Comparison of ENCODE assay signal across 22 cellular contexts in the genomic region with DNA sequence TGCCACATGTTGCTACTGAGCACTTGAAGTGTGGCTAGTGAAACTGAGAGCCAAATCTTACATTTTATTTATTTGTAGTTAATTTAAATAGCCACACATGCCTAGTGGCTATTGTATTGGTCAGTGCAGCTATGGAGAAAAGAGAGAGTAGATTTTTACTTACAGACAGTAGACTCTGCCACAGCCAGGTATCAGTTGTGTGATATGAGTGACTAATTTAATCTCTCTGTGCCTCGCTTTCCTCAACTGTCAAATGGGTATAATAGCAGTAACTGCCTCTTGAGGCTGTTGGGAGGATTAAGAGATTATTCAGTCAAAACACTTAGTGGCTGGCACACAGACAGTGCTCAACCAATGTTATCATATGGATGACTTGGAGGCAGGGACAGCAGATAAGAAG.
"Had no signal": no experiment of that assay in that cellular context is flagged by ENCODE, and none has a peak within 500 bp of the region (broad histone marks: within the 10 kb centered on the region; RNA-seq: fewer than 3 reads in every experiment).

No MANE protein-coding gene starts in this region.

- H3K4me2 ChIP-seq: KMS-11 had no signal

- ATAC-seq: activated CD8-positive, alpha-beta memory T cell treated with anti-CD3 and anti-CD28 coated beads, Interleukin-2, amount 10 ng/mL, durations not matched to agents 7 days and 5 days; activated T-helper 17 cell treated with anti-CD3 and anti-CD28 coated beads, Interleukin-2, amount 50 U/mL, for 72 hours; WTC11 had no signal

- H3K9ac ChIP-seq: KMS-11 had no signal

- DNase-seq: activated CD4-positive, alpha-beta T cell treated with anti-CD3 and anti-CD28 coated beads, Interleukin-2, amount 10 ng/mL, durations not matched to agents 24 days and 14 days; activated CD4-positive, alpha-beta T cell treated with anti-CD3 and anti-CD28 coated beads, Interleukin-2, amount 50 U/mL, for 48 hours; activated CD4-positive, CD25-positive, alpha-beta regulatory T cell treated with anti-CD3 and anti-CD28 coated beads, Interleukin-2, amount 50 U/mL, for 72 hours; activated CD8-positive, alpha-beta memory T cell treated with anti-CD3 and anti-CD28 coated beads, Interleukin-2, amount 10 ng/mL, durations not matched to agents 7 days and 5 days; activated gamma-delta T cell; activated naive CD4-positive, alpha-beta T cell treated with anti-CD3 and anti-CD28 coated beads for 36 hours; activated T-cell treated with anti-CD3 and anti-CD28 coated beads, Interleukin-2, amount 50 U/mL, for 48 hours; amygdala; MV-4-11; NCI-H1092 treated with DMSO at 0.1 percent for 48 hours; NCI-H1417 treated with DMSO at 0.1 percent for 48 hours; NCI-H1694; NCI-H2107; NCI-H526; NCI-H774; NK-92 treated with Interleukin-12 subunit alpha and Interleukin-12 subunit beta, amount 100 ng/mL, for 24 hours; SHP77 treated with DMSO at 0.1 percent for 48 hours had no signal

- H3K36me3 ChIP-seq: MG63 had no signal

- FAIRE-seq: RCC 7860 had no signal

- H3K9me3 ChIP-seq: MG63 had no signal

- H3K4me3 ChIP-seq: MG63 had no signal

- H3K27me3 ChIP-seq: MG63 had no signal

- H3K27ac ChIP-seq: KMS-11 had no signal
